ENCODE assay signal across 8 cellular contexts in genomic region chr4:40055379-40055872, GRCh38. TPM values are rescaled to one million over a fixed set of nuclear protein-coding genes. Genes with fewer than 3 reads are reported as not detected.
A peak's percentile ranks its signal among the peaks of the same experiment; 100 is the strongest.
DNase-seq lines count a peak whose midpoint lies in the region; TF ChIP-seq lines count a peak whose summit lies in the region.

No MANE protein-coding gene starts in this region.

- H3K4me1 ChIP-seq in OCI-LY7 (ENCODE audit: insufficient read depth, low read length, poor library complexity, severe bottlenecking) (peaks cover 38% of the 10 kb centered on the region), thymus (ENCODE audit: control insufficient read depth, insufficient read depth, low read length) (peaks cover 7% of the 10 kb centered on the region)

- H3K4me3 ChIP-seq in OCI-LY7 (ENCODE audit: low read depth, low read length, poor library complexity, severe bottlenecking) (peak overlapping the region; percentile 79), thymus (ENCODE audit: low read length) (peak overlapping the region; percentile 95)

- no peaks in the 10 kb centered on the region for H4K20me1 ChIP-seq in OCI-LY7 (ENCODE audit: insufficient read depth, low read length)

- CTCF ChIA-PET in OCI-LY7 (lab: Charles Lee; ENCODE audit: unreplicated experiment): interaction anchor here (1.5 kb wide), 1 partner anchor 253 kb away, joined by 11 read pairs; no protein-coding TSS in a partner anchor

- DNase-seq in activated CD8-positive, alpha-beta memory T cell treated with anti-CD3 and anti-CD28 coated beads for 1 hour (ENCODE audit: extremely low read depth in 1 of 2, low read depth in 1 of 2): peak; percentile 2 to 19
- no peak for DNase-seq in activated CD8-positive, alpha-beta memory T cell treated with anti-CD3 and anti-CD28 coated beads for 24 hours
- no peak for DNase-seq in OCI-LY7 (ENCODE audit: low spot score)
- peak; percentile 5 for DNase-seq in brain pericyte (ENCODE audit: low read depth, low spot score)
- peak; percentile 45 for DNase-seq in midbrain (lab: John Stamatoyannopoulos, UW)
- DNase-seq in amniotic stem cell (lab: John Stamatoyannopoulos, UW): no peak
- no peak for DNase-seq in DMS153 treated with DMSO at 0.1 percent for 48 hours (lab: John Stamatoyannopoulos, UW; ENCODE audit: unreplicated experiment)

- POLR2A ChIA-PET in OCI-LY7 (lab: Charles Lee): interaction anchor here (0.7 to 1.6 kb wide), 6 partner anchors 16 to 358 kb away, joined by 3 to 7 read pairs (median 5); partner anchors contain the start of gene UBE2K

- peak overlapping the region; percentile 87 for H3K4me2 ChIP-seq in OCI-LY7 (ENCODE audit: low read length)

- intact Hi-C loops in OCI-LY7 (cut with micrococcal nuclease; ENCODE audit: unreplicated experiment): loop anchor here (5.0 to 10.0 kb wide), 4 partner anchors 97 to 667 kb away; partner anchors contain the start of gene UBE2K

- H2AFZ ChIP-seq in OCI-LY7 (ENCODE audit: low read length): peak overlapping the region; percentile 94

- H3K9me3 ChIP-seq in OCI-LY7 (ENCODE audit: low read length) (no peaks in the 10 kb centered on the region), thymus (ENCODE audit: control insufficient read depth) (no peaks in the 10 kb centered on the region)

- H3K27ac ChIP-seq in OCI-LY7 (ENCODE audit: low read depth, low read length, poor library complexity, severe bottlenecking): peak overlapping the region; percentile 79
- peak overlapping the region; percentile 100 for H3K27ac ChIP-seq in thymus (ENCODE audit: low read depth)

- WGBS in thymus: under 1% methylated on average over 8 of the region's 8 CpGs

- TF ChIP-seq CTCF in OCI-LY7 (conservative IDR thresholded peaks at IDR 0.05; ENCODE audit: low read length): no peak

- no peaks in the 10 kb centered on the region for H3K9me2 ChIP-seq in OCI-LY7 (ENCODE audit: insufficient read depth, low read length)

- H3K79me2 ChIP-seq in OCI-LY7 (ENCODE audit: insufficient read depth, low read depth, low read length): peaks cover 20% of the 10 kb centered on the region

- no peaks in the 10 kb centered on the region for H3K36me3 ChIP-seq in OCI-LY7 (ENCODE audit: insufficient read depth, low read length)
- no peaks in the 10 kb centered on the region for H3K36me3 ChIP-seq in thymus (ENCODE audit: control insufficient read depth, insufficient read depth)

- TSS peak; percentile 86 for BruUV-seq in OCI-LY7 (replicated peaks; lab: Mats Ljungman, UMichigan)

- no peaks in the 10 kb centered on the region for H3K27me3 ChIP-seq in thymus (ENCODE audit: control insufficient read depth, insufficient read depth)

RNA-seq across cellular contexts. Expression of gene N4BP2, which starts 1.2 kb away (rescaled TPM):
- 11.4 and 12.5 TPM in 2 replicates for total RNA-seq in OCI-LY7 (2014; rRNA removed; shearing (Covaris generic))
- total RNA-seq in OCI-LY7 (2022): 17.8 and 21.5 TPM in 2 replicates
- polyA plus RNA-seq in thymus: 7.7 TPM

Comparison
In these comparisons a context has a peak if more than half of its experiments do, and no peak if none do; other contexts are left out.
1. DNase-seq: peak in activated CD8-positive, alpha-beta memory T cell treated with anti-CD3 and anti-CD28 coated beads for 1 hour (2 of 2), brain pericyte (single experiment) and midbrain (single experiment); none in activated CD8-positive, alpha-beta memory T cell treated with anti-CD3 and anti-CD28 coated beads for 24 hours (single experiment), OCI-LY7 (single experiment), amniotic stem cell (single experiment) and DMS153 treated with DMSO at 0.1 percent for 48 hours (single experiment).